Comparison of ENCODE assay signal across 1 cellular context in the genomic region with DNA sequence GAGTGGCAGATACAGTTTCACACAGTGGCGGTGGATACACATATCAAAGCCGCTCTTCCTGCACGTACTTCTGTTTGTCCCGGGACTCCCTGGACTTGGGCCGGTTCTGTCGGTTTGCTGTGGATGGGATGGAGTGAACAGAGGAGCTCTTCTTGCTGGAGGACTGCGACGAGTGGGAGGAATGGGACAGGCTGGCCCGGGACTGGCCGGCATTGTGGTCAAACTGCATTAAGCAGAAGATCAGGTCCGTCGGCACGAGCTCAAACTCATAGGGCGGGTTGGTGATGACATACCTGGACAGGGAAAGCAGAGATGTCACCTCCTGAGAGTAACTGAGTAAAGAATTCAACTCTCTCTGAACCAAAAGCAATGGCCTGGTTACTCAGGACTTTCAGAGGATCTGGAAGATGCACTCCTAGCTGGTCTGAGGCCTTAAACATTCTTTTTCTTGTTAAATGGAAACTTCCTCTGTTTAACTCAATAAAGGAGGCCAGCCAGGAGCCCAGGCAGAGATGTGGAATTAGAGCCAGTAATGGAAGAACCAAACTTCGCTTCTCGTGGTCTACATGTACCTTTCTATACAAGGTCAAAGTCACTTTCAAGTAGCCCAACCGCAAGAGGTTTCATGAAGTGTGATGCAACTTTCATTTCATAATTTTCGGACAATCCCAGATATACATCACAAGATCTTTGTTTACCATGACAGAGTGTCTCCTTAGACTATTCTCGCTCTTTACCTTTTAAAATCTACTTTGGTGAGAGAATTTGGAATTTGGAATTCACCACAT.
TF ChIP-seq lines count a peak whose summit lies in the region.

No MANE protein-coding gene starts in this region.

TF ChIP-seq in K562, 482 proteins besides CTCF, POLR2A, EP300 and RAD21 (continued from another document):
- TF ChIP-seq, protein P1, sequence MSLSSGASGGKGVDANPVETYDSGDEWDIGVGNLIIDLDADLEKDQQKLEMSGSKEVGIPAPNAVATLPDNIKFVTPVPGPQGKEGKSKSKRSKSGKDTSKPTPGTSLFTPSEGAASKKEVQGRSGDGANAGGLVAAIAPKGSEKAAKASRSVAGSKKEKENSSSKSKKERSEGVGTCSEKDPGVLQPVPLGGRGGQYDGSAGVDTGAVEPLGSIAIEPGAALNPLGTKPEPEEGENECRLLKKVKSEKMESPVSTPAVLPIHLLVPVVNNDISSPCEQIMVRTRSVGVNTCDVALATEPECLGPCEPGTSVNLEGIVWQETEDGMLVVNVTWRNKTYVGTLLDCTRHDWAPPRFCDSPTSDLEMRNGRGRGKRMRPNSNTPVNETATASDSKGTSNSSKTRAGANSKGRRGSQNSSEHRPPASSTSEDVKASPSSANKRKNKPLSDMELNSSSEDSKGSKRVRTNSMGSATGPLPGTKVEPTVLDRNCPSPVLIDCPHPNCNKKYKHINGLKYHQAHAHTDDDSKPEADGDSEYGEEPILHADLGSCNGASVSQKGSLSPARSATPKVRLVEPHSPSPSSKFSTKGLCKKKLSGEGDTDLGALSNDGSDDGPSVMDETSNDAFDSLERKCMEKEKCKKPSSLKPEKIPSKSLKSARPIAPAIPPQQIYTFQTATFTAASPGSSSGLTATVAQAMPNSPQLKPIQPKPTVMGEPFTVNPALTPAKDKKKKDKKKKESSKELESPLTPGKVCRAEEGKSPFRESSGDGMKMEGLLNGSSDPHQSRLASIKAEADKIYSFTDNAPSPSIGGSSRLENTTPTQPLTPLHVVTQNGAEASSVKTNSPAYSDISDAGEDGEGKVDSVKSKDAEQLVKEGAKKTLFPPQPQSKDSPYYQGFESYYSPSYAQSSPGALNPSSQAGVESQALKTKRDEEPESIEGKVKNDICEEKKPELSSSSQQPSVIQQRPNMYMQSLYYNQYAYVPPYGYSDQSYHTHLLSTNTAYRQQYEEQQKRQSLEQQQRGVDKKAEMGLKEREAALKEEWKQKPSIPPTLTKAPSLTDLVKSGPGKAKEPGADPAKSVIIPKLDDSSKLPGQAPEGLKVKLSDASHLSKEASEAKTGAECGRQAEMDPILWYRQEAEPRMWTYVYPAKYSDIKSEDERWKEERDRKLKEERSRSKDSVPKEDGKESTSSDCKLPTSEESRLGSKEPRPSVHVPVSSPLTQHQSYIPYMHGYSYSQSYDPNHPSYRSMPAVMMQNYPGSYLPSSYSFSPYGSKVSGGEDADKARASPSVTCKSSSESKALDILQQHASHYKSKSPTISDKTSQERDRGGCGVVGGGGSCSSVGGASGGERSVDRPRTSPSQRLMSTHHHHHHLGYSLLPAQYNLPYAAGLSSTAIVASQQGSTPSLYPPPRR (CRISPR knock-in tag; IDR thresholded peaks at IDR 0.05; ENCODE audit: borderline replicate concordance) = no peak
- no peak for TF ChIP-seq ELF2 (CRISPR knock-in tag; IDR thresholded peaks at IDR 0.05)
- no peak for TF ChIP-seq POLR2B (IDR thresholded peaks at IDR 0.05; ENCODE audit: low read depth, partially characterized antibody)
- no peak for TF ChIP-seq MXI1 (IDR thresholded peaks at IDR 0.05; ENCODE audit: low read depth, low read length)
- TF ChIP-seq, protein P2, sequence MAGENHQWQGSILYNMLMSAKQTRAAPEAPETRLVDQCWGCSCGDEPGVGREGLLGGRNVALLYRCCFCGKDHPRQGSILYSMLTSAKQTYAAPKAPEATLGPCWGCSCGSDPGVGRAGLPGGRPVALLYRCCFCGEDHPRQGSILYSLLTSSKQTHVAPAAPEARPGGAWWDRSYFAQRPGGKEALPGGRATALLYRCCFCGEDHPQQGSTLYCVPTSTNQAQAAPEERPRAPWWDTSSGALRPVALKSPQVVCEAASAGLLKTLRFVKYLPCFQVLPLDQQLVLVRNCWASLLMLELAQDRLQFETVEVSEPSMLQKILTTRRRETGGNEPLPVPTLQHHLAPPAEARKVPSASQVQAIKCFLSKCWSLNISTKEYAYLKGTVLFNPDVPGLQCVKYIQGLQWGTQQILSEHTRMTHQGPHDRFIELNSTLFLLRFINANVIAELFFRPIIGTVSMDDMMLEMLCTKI (IDR thresholded peaks at IDR 0.05; ENCODE audit: partially characterized antibody) = no peak
- TF ChIP-seq MTF1 (CRISPR knock-in tag; IDR thresholded peaks at IDR 0.05; ENCODE audit: borderline replicate concordance) = no peak
- no peak for TF ChIP-seq DNMT1 (IDR thresholded peaks at IDR 0.05)
- TF ChIP-seq ZNF644 (tag; IDR thresholded peaks at IDR 0.05; ENCODE audit: low read depth) = no peak
- 0 out of 2 replicates have a peak, but pooled peaks have one; percentile 21 for TF ChIP-seq CEBPB (tag; IDR thresholded peaks at IDR 0.05)
